In the genomic region with DNA sequence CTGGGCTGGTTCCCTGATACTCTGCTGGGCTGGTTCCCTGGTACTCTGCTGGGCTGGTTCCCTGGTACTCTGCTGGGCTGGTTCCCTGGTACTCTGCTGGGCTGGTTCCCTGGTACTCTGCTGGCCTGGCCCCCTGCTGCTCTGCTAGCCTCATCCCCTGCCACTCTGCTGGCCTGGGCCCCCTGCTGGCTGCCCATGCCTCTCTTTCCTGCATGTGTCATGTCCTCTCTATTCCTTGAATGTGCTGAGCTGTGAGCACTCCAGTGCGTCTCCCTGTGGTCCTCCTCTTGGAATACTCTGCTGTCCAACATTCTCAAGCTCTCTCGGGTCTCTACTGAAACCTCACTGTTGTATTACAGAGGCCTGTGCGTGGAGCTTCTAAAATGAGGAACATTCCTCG, we compare ENCODE assay signal across 14 cellular contexts.
DNase-seq lines count a peak whose midpoint lies in the region; ATAC-seq and TF ChIP-seq lines count a peak whose summit lies in the region.
"Had no signal": no experiment of that assay in that cellular context is flagged by ENCODE, and none has a peak within 500 bp of the region (broad histone marks: within the 10 kb centered on the region; RNA-seq: fewer than 3 reads in every experiment).

No MANE protein-coding gene starts in this region.

- no peaks in the 10 kb centered on the region for H3K9me3 Mint-ChIP-seq in activated CD8-positive, alpha-beta T cell treated with anti-CD3 and anti-CD28 coated beads for 36 hours
- H3K9me3 Mint-ChIP-seq in activated CD8-positive, alpha-beta T cell treated with anti-CD3 and anti-CD28 coated beads, Interleukin-2, amount 10 ng/mL, durations not matched to agents 7 days and 5 days (ENCODE audit: insufficient read depth), result no peaks in the 10 kb centered on the region
- H3K9me3 Mint-ChIP-seq: natural killer cell had no signal

- no peak for TF ChIP-seq EP300 in ovary (IDR thresholded peaks at IDR 0.05)

- H3K27me3 ChIP-seq in MG63 (no peaks in the 10 kb centered on the region), ovary (no peaks in the 10 kb centered on the region)
- H3K27me3 ChIP-seq: esophagus squamous epithelium had no signal

- H3K4me1 ChIP-seq in ovary (ENCODE audit: insufficient read depth), result no peaks in the 10 kb centered on the region
- H3K4me1 ChIP-seq: esophagus squamous epithelium had no signal

- no peak overlapping the region for H3K27ac ChIP-seq in ovary
- H3K27ac ChIP-seq: esophagus squamous epithelium had no signal

- no peak overlapping the region for H3K4me3 Mint-ChIP-seq in activated CD8-positive, alpha-beta T cell treated with anti-CD3 and anti-CD28 coated beads for 36 hours
- H3K4me3 Mint-ChIP-seq in activated CD8-positive, alpha-beta T cell treated with anti-CD3 and anti-CD28 coated beads, Interleukin-2, amount 10 ng/mL, durations not matched to agents 7 days and 5 days, result no peak overlapping the region
- H3K4me3 Mint-ChIP-seq: activated T-helper 17 cell treated with anti-CD3 and anti-CD28 coated beads, Interleukin-2, amount 50 U/mL, for 72 hours; natural killer cell had no signal

- CTCF ChIA-PET in activated CD8-positive, alpha-beta T cell treated with anti-CD3 and anti-CD28 coated beads for 36 hours (lab: Charles Lee), result no interaction called here
- CTCF ChIA-PET in activated CD8-positive, alpha-beta T cell treated with anti-CD3 and anti-CD28 coated beads, Interleukin-2, amount 10 ng/mL, durations not matched to agents 7 days and 5 days (lab: Charles Lee), result interaction anchor here (1.2 kb wide), 1 partner anchor 36 kb away, joined by 3 read pairs; no protein-coding TSS in a partner anchor

- intact Hi-C loops in activated CD8-positive, alpha-beta T cell treated with anti-CD3 and anti-CD28 coated beads for 36 hours (cut with micrococcal nuclease), result no loop called here
- intact Hi-C loops in ovary (cut with DNase I), result no loop called here

- TF ChIP-seq CTCF in activated CD8-positive, alpha-beta T cell treated with anti-CD3 and anti-CD28 coated beads for 36 hours (IDR thresholded peaks at IDR 0.05), result no peak
- peak; percentile 42 for TF ChIP-seq CTCF in choroid plexus epithelial cell (conservative IDR thresholded peaks at IDR 0.05; ENCODE audit: low read depth, low read length)
- TF ChIP-seq CTCF in ovary (IDR thresholded peaks at IDR 0.05), result no peak

- H3K36me3 Mint-ChIP-seq in activated CD8-positive, alpha-beta T cell treated with anti-CD3 and anti-CD28 coated beads for 36 hours (ENCODE audit: low read depth), result no peaks in the 10 kb centered on the region
- peaks cover 2% of the 10 kb centered on the region for H3K36me3 Mint-ChIP-seq in activated CD8-positive, alpha-beta T cell treated with anti-CD3 and anti-CD28 coated beads, Interleukin-2, amount 10 ng/mL, durations not matched to agents 7 days and 5 days (ENCODE audit: low read depth)
- H3K36me3 Mint-ChIP-seq: natural killer cell had no signal

- H3K9me3 ChIP-seq in MG63, result no peaks in the 10 kb centered on the region
- H3K9me3 ChIP-seq in ovary, result no peaks in the 10 kb centered on the region
- H3K9me3 ChIP-seq: esophagus squamous epithelium had no signal

- POLR2A ChIA-PET in activated CD8-positive, alpha-beta T cell treated with anti-CD3 and anti-CD28 coated beads for 36 hours (lab: Charles Lee), result no interaction called here
- POLR2A ChIA-PET in activated CD8-positive, alpha-beta T cell treated with anti-CD3 and anti-CD28 coated beads, Interleukin-2, amount 10 ng/mL, durations not matched to agents 7 days and 5 days (lab: Charles Lee), result no interaction called here

- no peaks in the 10 kb centered on the region for H3K36me3 ChIP-seq in MG63
- no peaks in the 10 kb centered on the region for H3K36me3 ChIP-seq in ovary
- H3K36me3 ChIP-seq: esophagus squamous epithelium had no signal

- TF ChIP-seq POLR2A in ovary (IDR thresholded peaks at IDR 0.05), result no peak

- no peaks in the 10 kb centered on the region for H3K27me3 Mint-ChIP-seq in activated CD8-positive, alpha-beta T cell treated with anti-CD3 and anti-CD28 coated beads for 36 hours
- H3K27me3 Mint-ChIP-seq in activated CD8-positive, alpha-beta T cell treated with anti-CD3 and anti-CD28 coated beads, Interleukin-2, amount 10 ng/mL, durations not matched to agents 7 days and 5 days (ENCODE audit: low read depth), result no peaks in the 10 kb centered on the region
- H3K27me3 Mint-ChIP-seq: activated T-helper 17 cell treated with anti-CD3 and anti-CD28 coated beads, Interleukin-2, amount 50 U/mL, for 72 hours had no signal

- H3K4me1 Mint-ChIP-seq in activated CD8-positive, alpha-beta T cell treated with anti-CD3 and anti-CD28 coated beads for 36 hours (ENCODE audit: low read depth), result no peaks in the 10 kb centered on the region
- H3K4me1 Mint-ChIP-seq in activated CD8-positive, alpha-beta T cell treated with anti-CD3 and anti-CD28 coated beads, Interleukin-2, amount 10 ng/mL, durations not matched to agents 7 days and 5 days (ENCODE audit: low read depth), result peaks cover under 1% of the 10 kb centered on the region
- H3K4me1 Mint-ChIP-seq: activated T-helper 17 cell treated with anti-CD3 and anti-CD28 coated beads, Interleukin-2, amount 50 U/mL, for 72 hours had no signal

- H3K27ac Mint-ChIP-seq in activated CD8-positive, alpha-beta T cell treated with anti-CD3 and anti-CD28 coated beads for 36 hours, result no peak overlapping the region
- H3K27ac Mint-ChIP-seq in activated CD8-positive, alpha-beta T cell treated with anti-CD3 and anti-CD28 coated beads, Interleukin-2, amount 10 ng/mL, durations not matched to agents 7 days and 5 days, result no peak overlapping the region
- H3K27ac Mint-ChIP-seq: activated T-helper 17 cell treated with anti-CD3 and anti-CD28 coated beads, Interleukin-2, amount 50 U/mL, for 72 hours; natural killer cell had no signal

- H3K4me3 ChIP-seq in MG63 (no peak overlapping the region), choroid plexus epithelial cell (ENCODE audit: low read depth, low read length) (no peak overlapping the region), ovary (no peak overlapping the region)
- H3K4me3 ChIP-seq: esophagus squamous epithelium had no signal

- 96 to 98% (median 97%) methylated on average over 4 of the region's 4 CpGs for WGBS in ovary, 3 donors

- ATAC-seq in activated CD8-positive, alpha-beta T cell treated with anti-CD3 and anti-CD28 coated beads for 36 hours, result no peak
- ATAC-seq in activated CD8-positive, alpha-beta T cell treated with anti-CD3 and anti-CD28 coated beads, Interleukin-2, amount 10 ng/mL, durations not matched to agents 7 days and 5 days, result no peak
- ATAC-seq: activated T-helper 17 cell treated with anti-CD3 and anti-CD28 coated beads, Interleukin-2, amount 50 U/mL, for 72 hours; natural killer cell had no signal

- peak; percentile 5 for DNase-seq in activated CD8-positive, alpha-beta T cell treated with anti-CD3 and anti-CD28 coated beads for 36 hours
- no peak for DNase-seq in activated CD8-positive, alpha-beta T cell treated with anti-CD3 and anti-CD28 coated beads, Interleukin-2, amount 10 ng/mL, durations not matched to agents 7 days and 5 days
- DNase-seq in MG63, result peak; percentile 71
- peak; percentile 41 for DNase-seq in choroid plexus epithelial cell (ENCODE audit: low read depth)
- no peak for DNase-seq in epidermal melanocyte (ENCODE audit: insufficient read length, low spot score)
- no peak for DNase-seq in ovary
- DNase-seq in NCI-H446 treated with DMSO at 0.1 percent for 48 hours (lab: John Stamatoyannopoulos, UW), result no peak
- no peak for DNase-seq in mucosa of gallbladder (ENCODE audit: low spot score)
- DNase-seq: activated CD4-positive, alpha-beta T cell treated with anti-CD3 and anti-CD28 coated beads for 4 hours; esophagus squamous epithelium; natural killer cell; NCI-H524 treated with DMSO at 0.1 percent for 48 hours; trophoblast cell had no signal

Comparison
In these comparisons a context has a peak if more than half of its experiments do, and no peak if none do; other contexts are left out.
1. DNase-seq: peak in activated CD8-positive, alpha-beta T cell treated with anti-CD3 and anti-CD28 coated beads for 36 hours (single experiment), MG63 (single experiment) and choroid plexus epithelial cell (single experiment); none in activated CD8-positive, alpha-beta T cell treated with anti-CD3 and anti-CD28 coated beads, Interleukin-2, amount 10 ng/mL, durations not matched to agents 7 days and 5 days (single experiment), epidermal melanocyte (single experiment), ovary (0 of 5), NCI-H446 treated with DMSO at 0.1 percent for 48 hours (single experiment) and mucosa of gallbladder (single experiment).